ENCODE assay signal across 1 cellular context in genomic region chr5:124628721-124629596, GRCh38.
TF ChIP-seq lines count a peak whose summit lies in the region.

No MANE protein-coding gene starts in this region.

TF ChIP-seq in HEK293, 187 proteins besides CTCF, POLR2A, EP300 and RAD21 (continued from another document and continues in another):
- no peak for TF ChIP-seq ZNF248 (tag by site-specific recombination; IDR thresholded peaks at IDR 0.05)
- no peak for TF ChIP-seq ZBTB6 (tag by site-specific recombination; IDR thresholded peaks at IDR 0.05)
- TF ChIP-seq, protein P1, sequence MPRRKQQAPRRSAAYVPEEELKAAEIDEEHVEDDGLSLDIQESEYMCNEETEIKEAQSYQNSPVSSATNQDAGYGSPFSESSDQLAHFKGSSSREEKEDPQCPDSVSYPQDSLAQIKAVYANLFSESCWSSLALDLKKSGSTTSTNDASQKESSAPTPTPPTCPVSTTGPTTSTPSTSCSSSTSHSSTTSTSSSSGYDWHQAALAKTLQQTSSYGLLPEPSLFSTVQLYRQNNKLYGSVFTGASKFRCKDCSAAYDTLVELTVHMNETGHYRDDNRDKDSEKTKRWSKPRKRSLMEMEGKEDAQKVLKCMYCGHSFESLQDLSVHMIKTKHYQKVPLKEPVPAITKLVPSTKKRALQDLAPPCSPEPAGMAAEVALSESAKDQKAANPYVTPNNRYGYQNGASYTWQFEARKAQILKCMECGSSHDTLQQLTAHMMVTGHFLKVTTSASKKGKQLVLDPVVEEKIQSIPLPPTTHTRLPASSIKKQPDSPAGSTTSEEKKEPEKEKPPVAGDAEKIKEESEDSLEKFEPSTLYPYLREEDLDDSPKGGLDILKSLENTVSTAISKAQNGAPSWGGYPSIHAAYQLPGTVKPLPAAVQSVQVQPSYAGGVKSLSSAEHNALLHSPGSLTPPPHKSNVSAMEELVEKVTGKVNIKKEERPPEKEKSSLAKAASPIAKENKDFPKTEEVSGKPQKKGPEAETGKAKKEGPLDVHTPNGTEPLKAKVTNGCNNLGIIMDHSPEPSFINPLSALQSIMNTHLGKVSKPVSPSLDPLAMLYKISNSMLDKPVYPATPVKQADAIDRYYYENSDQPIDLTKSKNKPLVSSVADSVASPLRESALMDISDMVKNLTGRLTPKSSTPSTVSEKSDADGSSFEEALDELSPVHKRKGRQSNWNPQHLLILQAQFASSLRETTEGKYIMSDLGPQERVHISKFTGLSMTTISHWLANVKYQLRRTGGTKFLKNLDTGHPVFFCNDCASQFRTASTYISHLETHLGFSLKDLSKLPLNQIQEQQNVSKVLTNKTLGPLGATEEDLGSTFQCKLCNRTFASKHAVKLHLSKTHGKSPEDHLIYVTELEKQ (tag by site-specific recombination; IDR thresholded peaks at IDR 0.05; ENCODE audit: borderline replicate concordance): peak; percentile 83; the same call in 1 of the 2 replicates
- TF ChIP-seq ZNF558 (tag by site-specific recombination; IDR thresholded peaks at IDR 0.05): 0 out of 2 replicates have a peak, but pooled peaks have one; percentile 50
- TF ChIP-seq ZBTB48 (tag by site-specific recombination; IDR thresholded peaks at IDR 0.05): peak; percentile 96
- TF ChIP-seq MEIS1 (CRISPR knock-in tag; IDR thresholded peaks at IDR 0.05; ENCODE audit: borderline replicate concordance): no peak
- TF ChIP-seq ZNF580 (tag by site-specific recombination; IDR thresholded peaks at IDR 0.05): peak; percentile 75; the same call in 1 of the 2 replicates
- peak; percentile 99 for TF ChIP-seq ZNF501 (tag by site-specific recombination; IDR thresholded peaks at IDR 0.05)
- peak; percentile 95 for TF ChIP-seq HIC1 (tag by site-specific recombination; IDR thresholded peaks at IDR 0.05)
- TF ChIP-seq HOXA7 (CRISPR knock-in tag; IDR thresholded peaks at IDR 0.05; ENCODE audit: borderline replicate concordance): no peak
- TF ChIP-seq BCL11A (tag by site-specific recombination; IDR thresholded peaks at IDR 0.05; ENCODE audit: low read depth): peak; percentile 91
- peak; percentile 91 for TF ChIP-seq ZNF843 (tag by site-specific recombination; IDR thresholded peaks at IDR 0.05)
- TF ChIP-seq ZBTB44 (tag by site-specific recombination; IDR thresholded peaks at IDR 0.05): no peak; the same call in 1 of the 2 replicates
- TF ChIP-seq PRDM4 (tag by site-specific recombination; IDR thresholded peaks at IDR 0.05): peak; percentile 84
- no peak for TF ChIP-seq ZNF19 (tag by site-specific recombination; IDR thresholded peaks at IDR 0.05; ENCODE audit: low read depth)
- peak; percentile 90 for TF ChIP-seq KLF10 (tag by site-specific recombination; IDR thresholded peaks at IDR 0.05)
- peak; percentile 93 for TF ChIP-seq IKZF3 (tag by site-specific recombination; IDR thresholded peaks at IDR 0.05)
- TF ChIP-seq ZNF785 (tag by site-specific recombination; IDR thresholded peaks at IDR 0.05): no peak
- TF ChIP-seq AEBP2 (tag by site-specific recombination; IDR thresholded peaks at IDR 0.05; ENCODE audit: borderline replicate concordance): no peak
- TF ChIP-seq ZNF530 (tag by site-specific recombination; IDR thresholded peaks at IDR 0.05; ENCODE audit: low read depth): no peak
- TF ChIP-seq RBAK (tag by site-specific recombination; IDR thresholded peaks at IDR 0.05): no peak
- TF ChIP-seq, protein P2, sequence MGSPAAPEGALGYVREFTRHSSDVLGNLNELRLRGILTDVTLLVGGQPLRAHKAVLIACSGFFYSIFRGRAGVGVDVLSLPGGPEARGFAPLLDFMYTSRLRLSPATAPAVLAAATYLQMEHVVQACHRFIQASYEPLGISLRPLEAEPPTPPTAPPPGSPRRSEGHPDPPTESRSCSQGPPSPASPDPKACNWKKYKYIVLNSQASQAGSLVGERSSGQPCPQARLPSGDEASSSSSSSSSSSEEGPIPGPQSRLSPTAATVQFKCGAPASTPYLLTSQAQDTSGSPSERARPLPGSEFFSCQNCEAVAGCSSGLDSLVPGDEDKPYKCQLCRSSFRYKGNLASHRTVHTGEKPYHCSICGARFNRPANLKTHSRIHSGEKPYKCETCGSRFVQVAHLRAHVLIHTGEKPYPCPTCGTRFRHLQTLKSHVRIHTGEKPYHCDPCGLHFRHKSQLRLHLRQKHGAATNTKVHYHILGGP (tag by site-specific recombination; IDR thresholded peaks at IDR 0.05): peak; percentile 99
- no peak for TF ChIP-seq ZNF148 (tag by site-specific recombination; IDR thresholded peaks at IDR 0.05; ENCODE audit: borderline replicate concordance)
- no peak for TF ChIP-seq ZNF645 (tag by site-specific recombination; IDR thresholded peaks at IDR 0.05)
- no peak for TF ChIP-seq GLI2 (tag by site-specific recombination; IDR thresholded peaks at IDR 0.05; ENCODE audit: borderline replicate concordance, low read depth)
- no peak for TF ChIP-seq ZNF223 (tag by site-specific recombination; IDR thresholded peaks at IDR 0.05)
- TF ChIP-seq KLF1 (tag by site-specific recombination; IDR thresholded peaks at IDR 0.05): peak; percentile 21; the same call in 1 of the 2 replicates
- TF ChIP-seq ZNF280C (tag by site-specific recombination; IDR thresholded peaks at IDR 0.05): no peak
